In genomic region chr12:3321881-3322280, GRCh38 we compare ENCODE assay signal across 25 cellular contexts.
"Had no signal": no experiment of that assay in that cellular context is flagged by ENCODE, and none has a peak within 500 bp of the region (broad histone marks: within the 10 kb centered on the region; RNA-seq: fewer than 3 reads in every experiment).

No MANE protein-coding gene starts in this region.

- H3K9me3 Mint-ChIP-seq: dendritic cell treated with granulocyte-macrophage colony-stimulating factor and Interleukin-4, amounts not matched to agents 40 ng/mL and 50 ng/mL, for 4 days; effector memory CD8-positive, alpha-beta T cell; endodermal cell; mesothelial cell of epicardium; naive B cell had no signal

- H3K27ac Mint-ChIP-seq: dendritic cell treated with granulocyte-macrophage colony-stimulating factor and Interleukin-4, amounts not matched to agents 40 ng/mL and 50 ng/mL, for 4 days; endodermal cell; mesothelial cell of epicardium; naive B cell had no signal

- H3K4me3 ChIP-seq: colonic mucosa, esophagus squamous epithelium, gastrocnemius medialis, heart right ventricle, left lung, lung, mucosa of descending colon had no signal

- H3K4me3 Mint-ChIP-seq: dendritic cell treated with granulocyte-macrophage colony-stimulating factor and Interleukin-4, amounts not matched to agents 40 ng/mL and 50 ng/mL, for 4 days; effector memory CD8-positive, alpha-beta T cell; endodermal cell; mesothelial cell of epicardium; naive B cell had no signal

- H3K27me3 ChIP-seq: colonic mucosa, gastrocnemius medialis, heart right ventricle, left lung had no signal

- H3K27ac ChIP-seq: colonic mucosa, epithelial cell of prostate, esophagus squamous epithelium, gastrocnemius medialis, heart right ventricle, left lung had no signal

- H3K4me1 Mint-ChIP-seq: endodermal cell, mesothelial cell of epicardium, naive B cell had no signal

- H3K9me3 ChIP-seq: colonic mucosa, esophagus squamous epithelium, gastrocnemius medialis, heart right ventricle, left lung, mucosa of descending colon had no signal

- H3K4me1 ChIP-seq: colonic mucosa, esophagus squamous epithelium, left lung had no signal

- H3K36me3 ChIP-seq: colonic mucosa, esophagus squamous epithelium, gastrocnemius medialis, heart right ventricle, left lung had no signal

- H3K36me3 Mint-ChIP-seq: mesothelial cell of epicardium, naive B cell had no signal

- DNase-seq: colonic mucosa; cortex of kidney; effector CD8-positive, alpha-beta T cell; effector memory CD8-positive, alpha-beta T cell; endodermal cell; erythroblast; esophagus squamous epithelium; foreskin fibroblast; foreskin melanocyte; gastrocnemius medialis; glutamatergic neuron; head of caudate nucleus; heart right ventricle; hippocampal formation; kidney glomerular epithelial cell; left lung; mammary epithelial cell; mesenchymal stem cell; mucosa of descending colon; naive B cell had no signal

- ATAC-seq: effector memory CD8-positive, alpha-beta T cell; esophagus mucosa; gastrocnemius medialis; left lung; mucosa of descending colon had no signal
